20 cellular contexts compared by ENCODE assay signal in the genomic region with DNA sequence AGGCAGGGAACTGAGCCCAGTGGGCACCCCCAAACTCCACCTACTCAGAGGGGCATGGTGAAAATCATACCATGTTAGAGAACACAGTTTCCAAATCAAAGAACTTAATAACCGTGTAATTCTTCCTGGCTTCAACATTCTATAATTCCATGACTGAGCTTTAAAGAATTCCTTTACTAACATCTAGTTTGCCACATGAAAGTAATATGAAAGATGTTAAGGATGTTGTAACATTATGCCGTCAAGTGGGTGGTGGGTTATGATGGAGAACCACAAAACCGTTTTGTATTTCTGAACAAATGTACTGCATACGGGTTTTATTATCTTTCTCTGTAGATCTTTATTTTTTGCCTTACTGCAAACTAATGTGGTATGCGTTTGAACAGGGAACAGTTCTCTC.
"Had no signal": no experiment of that assay in that cellular context is flagged by ENCODE, and none has a peak within 500 bp of the region (broad histone marks: within the 10 kb centered on the region; RNA-seq: fewer than 3 reads in every experiment).

No MANE protein-coding gene starts in this region.

- H3K4me1 Mint-ChIP-seq: activated naive CD8-positive, alpha-beta T cell treated with anti-CD3 and anti-CD28 coated beads, Interleukin-2, amount 50 U/mL, for 24 hours; central memory CD8-positive, alpha-beta T cell; T-cell had no signal

- FAIRE-seq: keratinocyte had no signal

- H3K9me3 Mint-ChIP-seq: activated naive CD4-positive, alpha-beta T cell treated with anti-CD3 and anti-CD28 coated beads for 36 hours; activated naive CD8-positive, alpha-beta T cell treated with anti-CD3 and anti-CD28 coated beads, Interleukin-2, amount 50 U/mL, for 24 hours; brain; dendritic cell treated with granulocyte-macrophage colony-stimulating factor and Interleukin-4, amounts not matched to agents 40 ng/mL and 50 ng/mL, for 4 days; neural crest cell had no signal

- H3K27ac Mint-ChIP-seq: activated naive CD4-positive, alpha-beta T cell treated with anti-CD3 and anti-CD28 coated beads for 36 hours; activated naive CD8-positive, alpha-beta T cell treated with anti-CD3 and anti-CD28 coated beads, Interleukin-2, amount 50 U/mL, for 24 hours; activated T-helper 2 cell treated with anti-CD3 and anti-CD28 coated beads, Interferon-gamma antibody, Interleukin-2, Interleukin-4, amounts not matched to agents 10 μg/mL and 5 μg/mL and 100 μg/mL, durations not matched to agents 14 hours and 24 hours and 36 hours; brain; dendritic cell treated with granulocyte-macrophage colony-stimulating factor and Interleukin-4, amounts not matched to agents 40 ng/mL and 50 ng/mL, for 4 days; effector memory CD8-positive, alpha-beta T cell; T-cell had no signal

- ATAC-seq: activated naive CD8-positive, alpha-beta T cell treated with anti-CD3 and anti-CD28 coated beads, Interleukin-2, amount 50 U/mL, for 24 hours; effector memory CD8-positive, alpha-beta T cell; left lobe of liver; sciatic nerve; T-cell had no signal

- H3K36me3 Mint-ChIP-seq: brain, T-cell had no signal

- H3K4me3 Mint-ChIP-seq: activated naive CD4-positive, alpha-beta T cell treated with anti-CD3 and anti-CD28 coated beads for 36 hours; activated naive CD8-positive, alpha-beta T cell treated with anti-CD3 and anti-CD28 coated beads, Interleukin-2, amount 50 U/mL, for 24 hours; brain; central memory CD8-positive, alpha-beta T cell; dendritic cell treated with granulocyte-macrophage colony-stimulating factor and Interleukin-4, amounts not matched to agents 40 ng/mL and 50 ng/mL, for 4 days; effector memory CD8-positive, alpha-beta T cell; neural crest cell; T-cell had no signal

- H3K27me3 Mint-ChIP-seq: activated naive CD8-positive, alpha-beta T cell treated with anti-CD3 and anti-CD28 coated beads, Interleukin-2, amount 50 U/mL, for 24 hours; central memory CD8-positive, alpha-beta T cell; dendritic cell treated with granulocyte-macrophage colony-stimulating factor and Interleukin-4, amounts not matched to agents 40 ng/mL and 50 ng/mL, for 4 days; effector memory CD8-positive, alpha-beta T cell; T-cell had no signal

- DNase-seq: activated CD4-positive, alpha-beta T cell treated with anti-CD3 and anti-CD28 coated beads for 1 hour; activated CD4-positive, alpha-beta T cell treated with anti-CD3 and anti-CD28 coated beads, Interleukin-2, amount 50 U/mL, for 4 hours; activated naive CD4-positive, alpha-beta T cell treated with anti-CD3 and anti-CD28 coated beads for 36 hours; activated naive CD8-positive, alpha-beta T cell treated with anti-CD3 and anti-CD28 coated beads, Interleukin-2, amount 50 U/mL, for 24 hours; activated T-cell treated with anti-CD3 and anti-CD28 coated beads, Interleukin-2, amount 50 U/mL, for 1 hour; effector memory CD8-positive, alpha-beta T cell; ovary; spleen; stomach; T-cell; T-helper 9 cell had no signal

- H3K4me3 ChIP-seq: ovary, spleen, stomach, thoracic aorta had no signal
